ENCODE assay signal across 1 cellular context in genomic region chr18:617970-618504, GRCh38.
TF ChIP-seq lines count a peak whose summit lies in the region.

No MANE protein-coding gene starts in this region.

TF ChIP-seq in K562, 482 proteins besides CTCF, POLR2A, EP300 and RAD21 (continued from another document and continues in another):
- no peak for TF ChIP-seq ZBTB26 (CRISPR knock-in tag; IDR thresholded peaks at IDR 0.05)
- no peak for TF ChIP-seq ZNF224 (CRISPR knock-in tag; IDR thresholded peaks at IDR 0.05)
- no peak for TF ChIP-seq ZNF740 (CRISPR knock-in tag; IDR thresholded peaks at IDR 0.05)
- no peak for TF ChIP-seq ZNF740 (tag; IDR thresholded peaks at IDR 0.05)
- TF ChIP-seq ZNF644 (tag; IDR thresholded peaks at IDR 0.05; ENCODE audit: low read depth), result 0 out of 2 replicates have a peak, but pooled peaks have one; percentile 69
- TF ChIP-seq ARID1B (IDR thresholded peaks at IDR 0.05), result peak; percentile 99
- TF ChIP-seq BRF2 (IDR thresholded peaks at IDR 0.05; ENCODE audit: borderline replicate concordance, insufficient read depth, insufficient read length), result no peak
- TF ChIP-seq ZNF121 (CRISPR knock-in tag; conservative IDR thresholded peaks at IDR 0.05), result no peak
- no peak for TF ChIP-seq ZNF512 (tag; IDR thresholded peaks at IDR 0.05)
- peak; percentile 96 for TF ChIP-seq SMARCC2 (IDR thresholded peaks at IDR 0.05; ENCODE audit: low read depth)
- no peak for TF ChIP-seq HOMEZ (CRISPR knock-in tag; IDR thresholded peaks at IDR 0.05)
- no peak for TF ChIP-seq CEBPB (tag; IDR thresholded peaks at IDR 0.05)
- TF ChIP-seq HLTF (IDR thresholded peaks at IDR 0.05), result peak; percentile 79; the same call in 1 of the 2 replicates
- no peak for TF ChIP-seq PHTF2 (CRISPR knock-in tag; IDR thresholded peaks at IDR 0.05)
- TF ChIP-seq RUNX1 (IDR thresholded peaks at IDR 0.05; ENCODE audit: low read depth), result peak; percentile 93
- no peak; the same call in 1 of the 2 replicates for TF ChIP-seq ZNF134 (CRISPR knock-in tag; conservative IDR thresholded peaks at IDR 0.05)
- TF ChIP-seq SREBF2 (CRISPR knock-in tag; IDR thresholded peaks at IDR 0.05), result no peak
- TF ChIP-seq TAF9B (IDR thresholded peaks at IDR 0.05; ENCODE audit: partially characterized antibody), result peak; percentile 52
- TF ChIP-seq KLF6 (CRISPR knock-in tag; IDR thresholded peaks at IDR 0.05; ENCODE audit: borderline replicate concordance), result no peak
- TF ChIP-seq DMBX1 (CRISPR knock-in tag; IDR thresholded peaks at IDR 0.05; ENCODE audit: borderline replicate concordance), result peak; percentile 96
- no peak for TF ChIP-seq MCM2 (IDR thresholded peaks at IDR 0.05; ENCODE audit: low read depth)
- no peak for TF ChIP-seq ZNF436 (CRISPR knock-in tag; IDR thresholded peaks at IDR 0.05)
- TF ChIP-seq ZNF431 (CRISPR knock-in tag; IDR thresholded peaks at IDR 0.05), result no peak
- no peak for TF ChIP-seq SNRNP70 (optimal IDR thresholded peaks at IDR 0.05; ENCODE audit: low read depth, low read length)
- TF ChIP-seq ZZZ3 (IDR thresholded peaks at IDR 0.05), result no peak
- no peak for TF ChIP-seq PHF20 (IDR thresholded peaks at IDR 0.05; ENCODE audit: partially characterized antibody)
- peak; percentile 98 for TF ChIP-seq DPF2 (IDR thresholded peaks at IDR 0.05)
- no peak for TF ChIP-seq ZFPM2 (CRISPR knock-in tag; IDR thresholded peaks at IDR 0.05)
- TF ChIP-seq UBTF (IDR thresholded peaks at IDR 0.05; ENCODE audit: borderline replicate concordance in 1 of 2, low read depth in 2 of 2, low read length in 2 of 2), result no peak
- TF ChIP-seq ZNF395 (CRISPR knock-in tag; IDR thresholded peaks at IDR 0.05), result peak; percentile 97
- TF ChIP-seq ESRRB (CRISPR knock-in tag; IDR thresholded peaks at IDR 0.05; ENCODE audit: borderline replicate concordance), result no peak
- no peak for TF ChIP-seq CREBBP (IDR thresholded peaks at IDR 0.05; ENCODE audit: low read depth, low read length)
- TF ChIP-seq ZNF609 (CRISPR knock-in tag; IDR thresholded peaks at IDR 0.05; ENCODE audit: borderline replicate concordance), result 0 out of 2 replicates have a peak, but pooled peaks have one; percentile 59
- TF ChIP-seq ZNF197 (CRISPR knock-in tag; IDR thresholded peaks at IDR 0.05; ENCODE audit: low read depth), result peak; percentile 84; the same call in 1 of the 2 replicates
- peak; percentile 93 for TF ChIP-seq ZNF766 (CRISPR knock-in tag; conservative IDR thresholded peaks at IDR 0.05)
- TF ChIP-seq ZNF318 (IDR thresholded peaks at IDR 0.05; ENCODE audit: borderline replicate concordance in 1 of 2, low read depth in 1 of 2), result peak; percentile 59 to 60; a peak in 2 of 4 replicates
